Comparison of ENCODE assay signal across 1 cellular context in genomic region chr1:100132566-100133477, GRCh38.
TF ChIP-seq lines count a peak whose summit lies in the region.

TSS of gene SASS6 (minus strand) at chr1:100132930. CDS start at chr1:100132814, 116 bp downstream.
TSS of gene TRMT13 (plus strand) at chr1:100133163. CDS start at chr1:100133169, 6 bp downstream.

TF ChIP-seq in K562, 482 proteins besides CTCF, POLR2A, EP300 and RAD21 (continued from another document and continues in another):
- TF ChIP-seq ZFP91 (CRISPR knock-in tag; IDR thresholded peaks at IDR 0.05), result peak; percentile 38; the same call in 1 of the 2 replicates
- peak; percentile 83; the same call in 1 of the 2 replicates for TF ChIP-seq CC2D1A (IDR thresholded peaks at IDR 0.05)
- TF ChIP-seq ZNF311 (CRISPR knock-in tag; IDR thresholded peaks at IDR 0.05), result no peak
- no peak for TF ChIP-seq FOXA3 (CRISPR knock-in tag; conservative IDR thresholded peaks at IDR 0.05 in 1 of 2, IDR thresholded peaks at IDR 0.05 in 1 of 2)
- no peak for TF ChIP-seq IFI16 (CRISPR knock-in tag; IDR thresholded peaks at IDR 0.05)
- TF ChIP-seq ZNF146 (CRISPR knock-in tag; IDR thresholded peaks at IDR 0.05; ENCODE audit: unreplicated experiment), result no peak
- TF ChIP-seq NR2C2 (CRISPR knock-in tag; IDR thresholded peaks at IDR 0.05), result 0 out of 2 replicates have a peak, but pooled peaks have one; percentile 58
- peak; percentile 95 for TF ChIP-seq NR2C2 (tag; IDR thresholded peaks at IDR 0.05)
- TF ChIP-seq, protein P1, sequence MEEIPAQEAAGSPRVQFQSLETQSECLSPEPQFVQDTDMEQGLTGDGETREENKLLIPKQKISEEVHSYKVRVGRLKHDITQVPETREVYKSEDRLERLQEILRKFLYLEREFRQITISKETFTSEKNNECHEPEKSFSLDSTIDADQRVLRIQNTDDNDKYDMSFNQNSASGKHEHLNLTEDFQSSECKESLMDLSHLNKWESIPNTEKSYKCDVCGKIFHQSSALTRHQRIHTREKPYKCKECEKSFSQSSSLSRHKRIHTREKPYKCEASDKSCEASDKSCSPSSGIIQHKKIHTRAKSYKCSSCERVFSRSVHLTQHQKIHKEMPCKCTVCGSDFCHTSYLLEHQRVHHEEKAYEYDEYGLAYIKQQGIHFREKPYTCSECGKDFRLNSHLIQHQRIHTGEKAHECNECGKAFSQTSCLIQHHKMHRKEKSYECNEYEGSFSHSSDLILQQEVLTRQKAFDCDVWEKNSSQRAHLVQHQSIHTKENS (CRISPR knock-in tag; IDR thresholded peaks at IDR 0.05), result no peak
- TF ChIP-seq SIN3B (IDR thresholded peaks at IDR 0.05; ENCODE audit: low read depth), result peak; percentile 78
- TF ChIP-seq EWSR1 (IDR thresholded peaks at IDR 0.05; ENCODE audit: borderline replicate concordance, low read depth, partially characterized antibody), result no peak
- TF ChIP-seq FUS (optimal IDR thresholded peaks at IDR 0.05; ENCODE audit: low read depth, low read length), result no peak
- no peak for TF ChIP-seq NELFE (IDR thresholded peaks at IDR 0.05; ENCODE audit: insufficient read depth, insufficient read length)
- TF ChIP-seq MCM2 (IDR thresholded peaks at IDR 0.05; ENCODE audit: low read depth), result no peak
- no peak for TF ChIP-seq ZFPM2 (CRISPR knock-in tag; IDR thresholded peaks at IDR 0.05)
- peak; percentile 6; the same call in 1 of the 2 replicates for TF ChIP-seq RAD51 (IDR thresholded peaks at IDR 0.05; ENCODE audit: borderline replicate concordance, low read depth)
- TF ChIP-seq DACH1 (IDR thresholded peaks at IDR 0.05; ENCODE audit: partially characterized antibody), result peak; percentile 21
- TF ChIP-seq POLR2G (IDR thresholded peaks at IDR 0.05; ENCODE audit: low read depth, low read length), result peak; percentile 90
- peak; percentile 56; the same call in 1 of the 2 replicates for TF ChIP-seq DPF2 (IDR thresholded peaks at IDR 0.05)
- peak; percentile 98 for TF ChIP-seq GABPA (tag; conservative IDR thresholded peaks at IDR 0.05; ENCODE audit: low read depth)
- no peak for TF ChIP-seq RBM14 (IDR thresholded peaks at IDR 0.05; ENCODE audit: borderline replicate concordance, insufficient read depth, low read depth, low read length)
- no peak for TF ChIP-seq MAFG (tag; conservative IDR thresholded peaks at IDR 0.05)
- no peak for TF ChIP-seq ZNF347 (CRISPR knock-in tag; IDR thresholded peaks at IDR 0.05; ENCODE audit: low read depth)
- TF ChIP-seq NFYB (IDR thresholded peaks at IDR 0.05; ENCODE audit: extremely low read depth, insufficient read length), result peak; percentile 7
- peak; percentile 68; the same call in 1 of the 2 replicates for TF ChIP-seq CTBP1 (IDR thresholded peaks at IDR 0.05; ENCODE audit: borderline replicate concordance)
- peak; percentile 92 for TF ChIP-seq ZFX (CRISPR knock-in tag; IDR thresholded peaks at IDR 0.05)
- peak; percentile 44 to 54; a peak in 3 of 4 replicates for TF ChIP-seq ARNT (IDR thresholded peaks at IDR 0.05)
- TF ChIP-seq ZSCAN29 (IDR thresholded peaks at IDR 0.05), result no peak
- TF ChIP-seq MNT (conservative IDR thresholded peaks at IDR 0.05), result peak; percentile 95 to 98
- TF ChIP-seq, protein P2, sequence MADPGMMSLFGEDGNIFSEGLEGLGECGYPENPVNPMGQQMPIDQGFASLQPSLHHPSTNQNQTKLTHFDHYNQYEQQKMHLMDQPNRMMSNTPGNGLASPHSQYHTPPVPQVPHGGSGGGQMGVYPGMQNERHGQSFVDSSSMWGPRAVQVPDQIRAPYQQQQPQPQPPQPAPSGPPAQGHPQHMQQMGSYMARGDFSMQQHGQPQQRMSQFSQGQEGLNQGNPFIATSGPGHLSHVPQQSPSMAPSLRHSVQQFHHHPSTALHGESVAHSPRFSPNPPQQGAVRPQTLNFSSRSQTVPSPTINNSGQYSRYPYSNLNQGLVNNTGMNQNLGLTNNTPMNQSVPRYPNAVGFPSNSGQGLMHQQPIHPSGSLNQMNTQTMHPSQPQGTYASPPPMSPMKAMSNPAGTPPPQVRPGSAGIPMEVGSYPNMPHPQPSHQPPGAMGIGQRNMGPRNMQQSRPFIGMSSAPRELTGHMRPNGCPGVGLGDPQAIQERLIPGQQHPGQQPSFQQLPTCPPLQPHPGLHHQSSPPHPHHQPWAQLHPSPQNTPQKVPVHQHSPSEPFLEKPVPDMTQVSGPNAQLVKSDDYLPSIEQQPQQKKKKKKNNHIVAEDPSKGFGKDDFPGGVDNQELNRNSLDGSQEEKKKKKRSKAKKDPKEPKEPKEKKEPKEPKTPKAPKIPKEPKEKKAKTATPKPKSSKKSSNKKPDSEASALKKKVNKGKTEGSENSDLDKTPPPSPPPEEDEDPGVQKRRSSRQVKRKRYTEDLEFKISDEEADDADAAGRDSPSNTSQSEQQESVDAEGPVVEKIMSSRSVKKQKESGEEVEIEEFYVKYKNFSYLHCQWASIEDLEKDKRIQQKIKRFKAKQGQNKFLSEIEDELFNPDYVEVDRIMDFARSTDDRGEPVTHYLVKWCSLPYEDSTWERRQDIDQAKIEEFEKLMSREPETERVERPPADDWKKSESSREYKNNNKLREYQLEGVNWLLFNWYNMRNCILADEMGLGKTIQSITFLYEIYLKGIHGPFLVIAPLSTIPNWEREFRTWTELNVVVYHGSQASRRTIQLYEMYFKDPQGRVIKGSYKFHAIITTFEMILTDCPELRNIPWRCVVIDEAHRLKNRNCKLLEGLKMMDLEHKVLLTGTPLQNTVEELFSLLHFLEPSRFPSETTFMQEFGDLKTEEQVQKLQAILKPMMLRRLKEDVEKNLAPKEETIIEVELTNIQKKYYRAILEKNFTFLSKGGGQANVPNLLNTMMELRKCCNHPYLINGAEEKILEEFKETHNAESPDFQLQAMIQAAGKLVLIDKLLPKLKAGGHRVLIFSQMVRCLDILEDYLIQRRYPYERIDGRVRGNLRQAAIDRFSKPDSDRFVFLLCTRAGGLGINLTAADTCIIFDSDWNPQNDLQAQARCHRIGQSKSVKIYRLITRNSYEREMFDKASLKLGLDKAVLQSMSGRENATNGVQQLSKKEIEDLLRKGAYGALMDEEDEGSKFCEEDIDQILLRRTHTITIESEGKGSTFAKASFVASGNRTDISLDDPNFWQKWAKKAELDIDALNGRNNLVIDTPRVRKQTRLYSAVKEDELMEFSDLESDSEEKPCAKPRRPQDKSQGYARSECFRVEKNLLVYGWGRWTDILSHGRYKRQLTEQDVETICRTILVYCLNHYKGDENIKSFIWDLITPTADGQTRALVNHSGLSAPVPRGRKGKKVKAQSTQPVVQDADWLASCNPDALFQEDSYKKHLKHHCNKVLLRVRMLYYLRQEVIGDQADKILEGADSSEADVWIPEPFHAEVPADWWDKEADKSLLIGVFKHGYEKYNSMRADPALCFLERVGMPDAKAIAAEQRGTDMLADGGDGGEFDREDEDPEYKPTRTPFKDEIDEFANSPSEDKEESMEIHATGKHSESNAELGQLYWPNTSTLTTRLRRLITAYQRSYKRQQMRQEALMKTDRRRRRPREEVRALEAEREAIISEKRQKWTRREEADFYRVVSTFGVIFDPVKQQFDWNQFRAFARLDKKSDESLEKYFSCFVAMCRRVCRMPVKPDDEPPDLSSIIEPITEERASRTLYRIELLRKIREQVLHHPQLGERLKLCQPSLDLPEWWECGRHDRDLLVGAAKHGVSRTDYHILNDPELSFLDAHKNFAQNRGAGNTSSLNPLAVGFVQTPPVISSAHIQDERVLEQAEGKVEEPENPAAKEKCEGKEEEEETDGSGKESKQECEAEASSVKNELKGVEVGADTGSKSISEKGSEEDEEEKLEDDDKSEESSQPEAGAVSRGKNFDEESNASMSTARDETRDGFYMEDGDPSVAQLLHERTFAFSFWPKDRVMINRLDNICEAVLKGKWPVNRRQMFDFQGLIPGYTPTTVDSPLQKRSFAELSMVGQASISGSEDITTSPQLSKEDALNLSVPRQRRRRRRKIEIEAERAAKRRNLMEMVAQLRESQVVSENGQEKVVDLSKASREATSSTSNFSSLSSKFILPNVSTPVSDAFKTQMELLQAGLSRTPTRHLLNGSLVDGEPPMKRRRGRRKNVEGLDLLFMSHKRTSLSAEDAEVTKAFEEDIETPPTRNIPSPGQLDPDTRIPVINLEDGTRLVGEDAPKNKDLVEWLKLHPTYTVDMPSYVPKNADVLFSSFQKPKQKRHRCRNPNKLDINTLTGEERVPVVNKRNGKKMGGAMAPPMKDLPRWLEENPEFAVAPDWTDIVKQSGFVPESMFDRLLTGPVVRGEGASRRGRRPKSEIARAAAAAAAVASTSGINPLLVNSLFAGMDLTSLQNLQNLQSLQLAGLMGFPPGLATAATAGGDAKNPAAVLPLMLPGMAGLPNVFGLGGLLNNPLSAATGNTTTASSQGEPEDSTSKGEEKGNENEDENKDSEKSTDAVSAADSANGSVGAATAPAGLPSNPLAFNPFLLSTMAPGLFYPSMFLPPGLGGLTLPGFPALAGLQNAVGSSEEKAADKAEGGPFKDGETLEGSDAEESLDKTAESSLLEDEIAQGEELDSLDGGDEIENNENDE (IDR thresholded peaks at IDR 0.05; ENCODE audit: low read depth, low read length), result no peak
- TF ChIP-seq, protein P3, sequence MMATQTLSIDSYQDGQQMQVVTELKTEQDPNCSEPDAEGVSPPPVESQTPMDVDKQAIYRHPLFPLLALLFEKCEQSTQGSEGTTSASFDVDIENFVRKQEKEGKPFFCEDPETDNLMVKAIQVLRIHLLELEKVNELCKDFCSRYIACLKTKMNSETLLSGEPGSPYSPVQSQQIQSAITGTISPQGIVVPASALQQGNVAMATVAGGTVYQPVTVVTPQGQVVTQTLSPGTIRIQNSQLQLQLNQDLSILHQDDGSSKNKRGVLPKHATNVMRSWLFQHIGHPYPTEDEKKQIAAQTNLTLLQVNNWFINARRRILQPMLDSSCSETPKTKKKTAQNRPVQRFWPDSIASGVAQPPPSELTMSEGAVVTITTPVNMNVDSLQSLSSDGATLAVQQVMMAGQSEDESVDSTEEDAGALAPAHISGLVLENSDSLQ (IDR thresholded peaks at IDR 0.05), result peak; percentile 47; the same call in 1 of the 2 replicates
- TF ChIP-seq ZNF12 (CRISPR knock-in tag; IDR thresholded peaks at IDR 0.05), result 0 out of 2 replicates have a peak, but pooled peaks have one; percentile 59
- peak; percentile 53; the same call in 1 of the 2 replicates for TF ChIP-seq BHLHE40 (IDR thresholded peaks at IDR 0.05; ENCODE audit: low read length)
- TF ChIP-seq POLR2AphosphoS5 (IDR thresholded peaks at IDR 0.05; ENCODE audit: control insufficient read depth, insufficient read depth, low read depth, low read length), result peak; percentile 78
- peak; percentile 97 for TF ChIP-seq LCOR (CRISPR knock-in tag; IDR thresholded peaks at IDR 0.05)
- no peak for TF ChIP-seq ZNF165 (CRISPR knock-in tag; IDR thresholded peaks at IDR 0.05; ENCODE audit: borderline replicate concordance)
- peak; percentile 97 for TF ChIP-seq E2F4 (CRISPR knock-in tag; IDR thresholded peaks at IDR 0.05; ENCODE audit: low read depth)
- TF ChIP-seq GABPB2 (CRISPR knock-in tag; conservative IDR thresholded peaks at IDR 0.05), result no peak
- TF ChIP-seq, protein P4, sequence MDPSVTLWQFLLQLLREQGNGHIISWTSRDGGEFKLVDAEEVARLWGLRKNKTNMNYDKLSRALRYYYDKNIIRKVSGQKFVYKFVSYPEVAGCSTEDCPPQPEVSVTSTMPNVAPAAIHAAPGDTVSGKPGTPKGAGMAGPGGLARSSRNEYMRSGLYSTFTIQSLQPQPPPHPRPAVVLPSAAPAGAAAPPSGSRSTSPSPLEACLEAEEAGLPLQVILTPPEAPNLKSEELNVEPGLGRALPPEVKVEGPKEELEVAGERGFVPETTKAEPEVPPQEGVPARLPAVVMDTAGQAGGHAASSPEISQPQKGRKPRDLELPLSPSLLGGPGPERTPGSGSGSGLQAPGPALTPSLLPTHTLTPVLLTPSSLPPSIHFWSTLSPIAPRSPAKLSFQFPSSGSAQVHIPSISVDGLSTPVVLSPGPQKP (CRISPR knock-in tag; IDR thresholded peaks at IDR 0.05), result no peak
- TF ChIP-seq, protein P5, sequence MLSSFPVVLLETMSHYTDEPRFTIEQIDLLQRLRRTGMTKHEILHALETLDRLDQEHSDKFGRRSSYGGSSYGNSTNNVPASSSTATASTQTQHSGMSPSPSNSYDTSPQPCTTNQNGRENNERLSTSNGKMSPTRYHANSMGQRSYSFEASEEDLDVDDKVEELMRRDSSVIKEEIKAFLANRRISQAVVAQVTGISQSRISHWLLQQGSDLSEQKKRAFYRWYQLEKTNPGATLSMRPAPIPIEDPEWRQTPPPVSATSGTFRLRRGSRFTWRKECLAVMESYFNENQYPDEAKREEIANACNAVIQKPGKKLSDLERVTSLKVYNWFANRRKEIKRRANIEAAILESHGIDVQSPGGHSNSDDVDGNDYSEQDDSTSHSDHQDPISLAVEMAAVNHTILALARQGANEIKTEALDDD (IDR thresholded peaks at IDR 0.05), result no peak
- TF ChIP-seq XRCC5 (IDR thresholded peaks at IDR 0.05; ENCODE audit: low read depth, low read length), result peak; percentile 74; the same call in 1 of the 2 replicates
